In genomic region chr18:20971886-20972267, GRCh38 we compare ENCODE assay signal across 8 cellular contexts.
A peak's percentile ranks its signal among the peaks of the same experiment; 100 is the strongest.
DNase-seq lines count a peak whose midpoint lies in the region; ATAC-seq and TF ChIP-seq lines count a peak whose summit lies in the region.

No MANE protein-coding gene starts in this region.

- H3K9me3 Mint-ChIP-seq in nephron progenitor cell (no peaks in the 10 kb centered on the region), T-cell (no peaks in the 10 kb centered on the region)

- H3K27me3 Mint-ChIP-seq in nephron progenitor cell (ENCODE audit: low read depth, poor library complexity) (no peaks in the 10 kb centered on the region), T-cell (no peaks in the 10 kb centered on the region)

- H3K36me3 Mint-ChIP-seq in nephron progenitor cell (ENCODE audit: low read depth) (peaks cover 64% of the 10 kb centered on the region), T-cell (peaks cover 65% of the 10 kb centered on the region)

- DNase-seq in AG09309 (ENCODE audit: low read depth), result no peak
- DNase-seq in NCI-H146 treated with DMSO at 0.1 percent for 48 hours (lab: John Stamatoyannopoulos, UW; ENCODE audit: unreplicated experiment), result peak; percentile 50
- DNase-seq in cerebellar cortex (ENCODE audit: low spot score), result peak; percentile 13
- DNase-seq in nephron progenitor cell, result no peak
- DNase-seq in NCI-H345 (lab: John Stamatoyannopoulos, UW), result no peak
- DNase-seq in stimulated activated CD8-positive, alpha-beta memory T cell treated with anti-CD3 and anti-CD28 coated beads, Interleukin-4, amount 100 ng/mL, for 48 hours, result no peak
- no peak for DNase-seq in T-cell

- CTCF ChIA-PET in T-cell (lab: Charles Lee), result interaction anchor here (0.9 kb wide), 2 partner anchors 16 to 85 kb away, joined by 3 read pairs; no protein-coding TSS in a partner anchor

- POLR2A ChIA-PET in T-cell (lab: Charles Lee), result no interaction called here

- peak; percentile 66 for ATAC-seq in GM18511 (IDR thresholded peaks at IDR 0.05; ENCODE audit: unreplicated experiment)
- ATAC-seq in T-cell (replicated peaks in 1 of 4), result no peak

- no peaks in the 10 kb centered on the region for H3K4me1 Mint-ChIP-seq in nephron progenitor cell
- H3K4me1 Mint-ChIP-seq in T-cell, result peaks cover 0 to 5% (median 0%) of the 10 kb centered on the region in 3 donors

- H3K4me3 Mint-ChIP-seq in nephron progenitor cell (no peak overlapping the region), T-cell (no peak overlapping the region)

- no peak overlapping the region for H3K4me3 ChIP-seq in AG09309 (ENCODE audit: control insufficient read depth, low read depth, low read length)

- TF ChIP-seq CTCF in AG09309 (IDR thresholded peaks at IDR 0.05; ENCODE audit: control insufficient read depth, insufficient read depth, low read depth, low read length, missing control alignments), result peak; percentile 55
- TF ChIP-seq CTCF in nephron progenitor cell (IDR thresholded peaks at IDR 0.05), result peak; percentile 42

- peak overlapping the region; percentile 22 for H3K27ac Mint-ChIP-seq in nephron progenitor cell
- H3K27ac Mint-ChIP-seq in T-cell, result no peak overlapping the region

Comparison
In these comparisons a context has a peak if more than half of its experiments do, and no peak if none do; other contexts are left out.
1. DNase-seq: peak in NCI-H146 treated with DMSO at 0.1 percent for 48 hours (single experiment) and cerebellar cortex (single experiment); none in AG09309 (single experiment), nephron progenitor cell (single experiment), NCI-H345 (single experiment), stimulated activated CD8-positive, alpha-beta memory T cell treated with anti-CD3 and anti-CD28 coated beads, Interleukin-4, amount 100 ng/mL, for 48 hours (single experiment) and T-cell (0 of 34).